ENCODE assay signal across 25 cellular contexts in genomic region chr22:26285632-26286031, GRCh38.
"Had no signal": no experiment of that assay in that cellular context is flagged by ENCODE, and none has a peak within 500 bp of the region (broad histone marks: within the 10 kb centered on the region; RNA-seq: fewer than 3 reads in every experiment).

No MANE protein-coding gene starts in this region.

- H3K27ac ChIP-seq: colonic mucosa, epithelial cell of prostate, esophagus squamous epithelium, gastrocnemius medialis, heart right ventricle, left lung, lower lobe of right lung had no signal

- H3K9me3 ChIP-seq: colonic mucosa, esophagus squamous epithelium, gastrocnemius medialis, left lung, lower lobe of right lung, mucosa of descending colon had no signal

- DNase-seq: colonic mucosa; cortex of kidney; effector CD8-positive, alpha-beta T cell; effector memory CD8-positive, alpha-beta T cell; endodermal cell; erythroblast; esophagus squamous epithelium; foreskin fibroblast; foreskin melanocyte; gastrocnemius medialis; glutamatergic neuron; head of caudate nucleus; heart right ventricle; hippocampal formation; left cardiac atrium; left lung; left ventricle myocardium superior; lower lobe of right lung; mesenchymal stem cell; mucosa of descending colon; naive B cell had no signal

- H3K4me1 ChIP-seq: colonic mucosa, esophagus squamous epithelium, gastrocnemius medialis, heart right ventricle, left lung, lower lobe of right lung had no signal

- FAIRE-seq: endometrium, islet of Langerhans, keratinocyte had no signal

- H3K27me3 ChIP-seq: colonic mucosa, gastrocnemius medialis had no signal

- H3K36me3 ChIP-seq: colonic mucosa, esophagus squamous epithelium, gastrocnemius medialis, heart right ventricle, left lung, lower lobe of right lung had no signal

- H3K4me3 ChIP-seq: colonic mucosa, esophagus squamous epithelium, gastrocnemius medialis, heart right ventricle, left lung, lower lobe of right lung, mucosa of descending colon had no signal
